Comparison of ENCODE assay signal across 9 cellular contexts in genomic region chr3:100993309-100993708, GRCh38. TPM values are rescaled to one million over a fixed set of nuclear protein-coding genes. Genes with fewer than 3 reads are reported as not detected.
DNase-seq lines count a peak whose midpoint lies in the region; ATAC-seq and TF ChIP-seq lines count a peak whose summit lies in the region.
"Had no signal": no experiment of that assay in that cellular context is flagged by ENCODE, and none has a peak within 500 bp of the region (broad histone marks: within the 10 kb centered on the region; RNA-seq: fewer than 3 reads in every experiment).

Gene ABI3BP (minus strand): TSS chr3:100993421. CDS start chr3:100993384, 37 bp downstream.

- H3K27ac Mint-ChIP-seq in activated CD4-positive, alpha-beta T cell treated with anti-CD3 and anti-CD28 coated beads, Interleukin-2, amount 10 ng/mL, durations not matched to agents 7 days and 5 days: no peak within 1 kb of the TSS

- peaks cover 15% of the 10 kb centered on the region for H3K27me3 Mint-ChIP-seq in activated CD4-positive, alpha-beta T cell treated with anti-CD3 and anti-CD28 coated beads, Interleukin-2, amount 10 ng/mL, durations not matched to agents 7 days and 5 days

- in situ Hi-C loops in brain microvascular endothelial cell (cut with HindIII; ENCODE audit: low pct_ligation_motif_present, low sequenced_read_pairs): no loop called here

- no peak within 1 kb of the TSS for H3K4me3 Mint-ChIP-seq in activated CD4-positive, alpha-beta T cell treated with anti-CD3 and anti-CD28 coated beads, Interleukin-2, amount 10 ng/mL, durations not matched to agents 7 days and 5 days

- no peaks in the 10 kb centered on the region for H3K4me1 Mint-ChIP-seq in activated CD4-positive, alpha-beta T cell treated with anti-CD3 and anti-CD28 coated beads, Interleukin-2, amount 10 ng/mL, durations not matched to agents 7 days and 5 days

- DNase-seq in activated CD4-positive, alpha-beta T cell treated with anti-CD3 and anti-CD28 coated beads for 48 hours: peak; percentile 16
- DNase-seq in activated CD4-positive, alpha-beta T cell treated with anti-CD3 and anti-CD28 coated beads, Interleukin-2, amount 10 ng/mL, durations not matched to agents 7 days and 5 days: no peak
- DNase-seq in brain microvascular endothelial cell: peak; percentile 81
- DNase-seq in islet precursor cell: peak; percentile 90
- DNase-seq in stimulated activated CD4-positive, alpha-beta T cell treated with anti-CD3 and anti-CD28 coated beads, Interleukin-15, amount 100 ng/mL, for 24 hours: peak; percentile 21
- DNase-seq in KG1 (lab: John Stamatoyannopoulos, UW): no peak
- DNase-seq: DND-41 had no signal

- POLR2A ChIA-PET in activated CD4-positive, alpha-beta T cell treated with anti-CD3 and anti-CD28 coated beads, Interleukin-2, amount 10 ng/mL, durations not matched to agents 7 days and 5 days (lab: Charles Lee): no interaction called here

- no peaks in the 10 kb centered on the region for H3K36me3 Mint-ChIP-seq in activated CD4-positive, alpha-beta T cell treated with anti-CD3 and anti-CD28 coated beads, Interleukin-2, amount 10 ng/mL, durations not matched to agents 7 days and 5 days (ENCODE audit: low read depth)

- no peak within 1 kb of the TSS for H3K27ac ChIP-seq in brain microvascular endothelial cell

- no peaks in the 10 kb centered on the region for H3K27me3 ChIP-seq in brain microvascular endothelial cell (replicated peaks)

- H3K4me3 ChIP-seq in brain microvascular endothelial cell (ENCODE audit: low read depth, low read length): peak within 1 kb of the TSS; percentile 36

- ATAC-seq in GM19455 (IDR thresholded peaks at IDR 0.05; ENCODE audit: unreplicated experiment): no peak
- no peak for ATAC-seq in HG02678 (IDR thresholded peaks at IDR 0.05; ENCODE audit: unreplicated experiment)

- CTCF ChIA-PET in activated CD4-positive, alpha-beta T cell treated with anti-CD3 and anti-CD28 coated beads, Interleukin-2, amount 10 ng/mL, durations not matched to agents 7 days and 5 days (lab: Charles Lee): no interaction called here

- no peaks in the 10 kb centered on the region for H3K9me3 Mint-ChIP-seq in activated CD4-positive, alpha-beta T cell treated with anti-CD3 and anti-CD28 coated beads, Interleukin-2, amount 10 ng/mL, durations not matched to agents 7 days and 5 days

- TF ChIP-seq CTCF in brain microvascular endothelial cell (IDR thresholded peaks at IDR 0.05; ENCODE audit: low read depth, low read length, missing control alignments): no peak

- H3K36me3 ChIP-seq in brain microvascular endothelial cell (replicated peaks): no peaks in the 10 kb centered on the region

RNA-seq across cellular contexts. Expression of gene ABI3BP, which starts in this region (rescaled TPM):
- total RNA-seq in activated CD4-positive, alpha-beta T cell treated with anti-CD3 and anti-CD28 coated beads, Interleukin-2, amount 10 ng/mL, durations not matched to agents 7 days and 5 days: not detected

Comparison
In these comparisons a context has a peak if more than half of its experiments do, and no peak if none do; other contexts are left out.
1. DNase-seq: peak in activated CD4-positive, alpha-beta T cell treated with anti-CD3 and anti-CD28 coated beads for 48 hours (single experiment), brain microvascular endothelial cell (single experiment), islet precursor cell (single experiment) and stimulated activated CD4-positive, alpha-beta T cell treated with anti-CD3 and anti-CD28 coated beads, Interleukin-15, amount 100 ng/mL, for 24 hours (single experiment); none in activated CD4-positive, alpha-beta T cell treated with anti-CD3 and anti-CD28 coated beads, Interleukin-2, amount 10 ng/mL, durations not matched to agents 7 days and 5 days (single experiment) and KG1 (single experiment).